In the genomic region with DNA sequence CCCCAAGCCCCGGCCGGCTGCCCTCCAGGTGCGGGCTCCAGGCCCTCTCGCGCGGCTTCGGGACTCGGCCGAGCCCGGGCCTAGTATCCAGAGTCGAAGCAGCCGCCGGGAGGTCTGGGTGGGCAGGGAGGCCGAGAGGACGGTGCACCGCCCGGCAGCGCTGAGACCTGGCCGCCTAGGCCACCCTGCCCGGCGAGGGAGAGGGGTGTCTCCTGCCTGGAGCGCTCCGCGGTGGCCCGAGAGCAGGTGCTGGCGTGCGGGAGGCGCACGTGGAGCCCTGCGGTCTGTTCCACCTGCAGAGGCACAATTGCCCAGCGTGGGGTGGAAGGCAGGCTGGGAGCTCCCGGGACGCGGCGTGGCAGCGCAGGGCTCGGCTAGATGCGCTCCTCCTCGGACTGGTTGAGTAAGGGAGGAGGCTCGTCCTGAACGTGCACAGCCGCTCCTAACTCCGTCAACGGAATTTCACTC, we compare ENCODE assay signal across 19 cellular contexts.
DNase-seq lines count a peak whose midpoint lies in the region; ATAC-seq, FAIRE-seq and TF ChIP-seq lines count a peak whose summit lies in the region.
"Had no signal": no experiment of that assay in that cellular context is flagged by ENCODE, and none has a peak within 500 bp of the region (broad histone marks: within the 10 kb centered on the region; RNA-seq: fewer than 3 reads in every experiment).

No MANE protein-coding gene starts in this region.

- H3K9ac ChIP-seq in HUES64 (ENCODE audit: low read depth, low read length): peak overlapping the region; percentile 24; the same call in 1 of the 2 replicates

- WGBS in HUES64: 91% methylated on average over 44 of the region's 44 CpGs
- WGBS in esophagus muscularis mucosa: 90% methylated on average over 29 of the region's 44 CpGs
- WGBS in small intestine, 3 donors: 89 to 97% (median 95%) methylated on average over 40 to 44 of the region's 44 CpGs

- H3K9me3 ChIP-seq in AG04450 (ENCODE audit: control insufficient read depth, insufficient read depth, low read length): no peaks in the 10 kb centered on the region; the same call in 1 of the 2 replicates
- H3K9me3 ChIP-seq in HUES64 (ENCODE audit: insufficient read depth, low read depth, low read length): no peaks in the 10 kb centered on the region
- no peaks in the 10 kb centered on the region for H3K9me3 ChIP-seq in esophagus muscularis mucosa
- H3K9me3 ChIP-seq in lower lobe of right lung: no peaks in the 10 kb centered on the region
- H3K9me3 ChIP-seq in small intestine (ENCODE audit: control insufficient read depth, low read depth): no peaks in the 10 kb centered on the region
- H3K9me3 ChIP-seq: A549, gastrocnemius medialis, upper lobe of left lung had no signal

- ATAC-seq in lower lobe of right lung: peak; percentile 15 to 18
- ATAC-seq: A549; activated naive CD8-positive, alpha-beta T cell treated with anti-CD3 and anti-CD28 coated beads, Interleukin-2, amount 50 U/mL, for 24 hours; activated T-helper 17 cell treated with anti-CD3 and anti-CD28 coated beads, Interleukin-2, amount 50 U/mL, for 72 hours; gastrocnemius medialis had no signal

- TF ChIP-seq EP300 in esophagus muscularis mucosa (IDR thresholded peaks at IDR 0.05): no peak

- H3K4me3 ChIP-seq in AG04450 (ENCODE audit: low read depth, low read length) (no peak overlapping the region), HUES64 (ENCODE audit: low read length) (no peak overlapping the region), esophagus muscularis mucosa (peak overlapping the region; percentile 1 to 55 (median 44)), lower lobe of right lung (no peak overlapping the region), small intestine (ENCODE audit: low read depth in 1 of 2, low read length in 2 of 2) (no peak overlapping the region)
- H3K4me3 ChIP-seq: A549, smooth muscle cell had no signal

- POLR2A ChIA-PET in AG04450 (lab: Yijun Ruan, JAX): interaction anchor here (0.6 kb wide), 1 partner anchor 94 kb away, joined by 3 read pairs; no protein-coding TSS in a partner anchor

- peaks cover 53% of the 10 kb centered on the region for H3K4me1 ChIP-seq in HUES64 (ENCODE audit: insufficient read depth, low read length)
- H3K4me1 ChIP-seq in esophagus muscularis mucosa: peaks cover 8 to 31% (median 26%) of the 10 kb centered on the region in 4 donors
- H3K4me1 ChIP-seq in lower lobe of right lung: peaks cover 17% of the 10 kb centered on the region
- peaks cover 0 to 4% of the 10 kb centered on the region in 2 donors for H3K4me1 ChIP-seq in small intestine (ENCODE audit: control insufficient read depth in 2 of 2, insufficient read depth in 1 of 2, low read depth in 1 of 2, low read length in 1 of 2)
- H3K4me1 ChIP-seq: A549 had no signal

- no peak for FAIRE-seq in small intestine (lab: Jason Lieb, UNC)
- FAIRE-seq: A549 had no signal

- no peak for TF ChIP-seq POLR2A in esophagus muscularis mucosa (IDR thresholded peaks at IDR 0.05; ENCODE audit: low read depth)

- no peaks in the 10 kb centered on the region for H3K36me3 ChIP-seq in HUES64 (ENCODE audit: insufficient read depth, low read length)
- H3K36me3 ChIP-seq in esophagus muscularis mucosa: peaks cover 0 to 7% (median 0%) of the 10 kb centered on the region in 4 donors
- H3K36me3 ChIP-seq in lower lobe of right lung: peaks cover 9% of the 10 kb centered on the region
- no peaks in the 10 kb centered on the region for H3K36me3 ChIP-seq in small intestine (ENCODE audit: control insufficient read depth in 2 of 2, insufficient read depth in 2 of 2, low read length in 2 of 2)
- H3K36me3 ChIP-seq: gastrocnemius medialis had no signal

- DNase-seq in AG04450 (ENCODE audit: low read depth, low spot score) (no peak), esophagus muscularis mucosa (ENCODE audit: extremely low spot score) (no peak), lower lobe of right lung (no peak), D341Med (ENCODE audit: low spot score) (no peak), small intestine (no peak), NCI-H82 treated with DMSO at 0.1 percent for 48 hours (lab: John Stamatoyannopoulos, UW; ENCODE audit: unreplicated experiment) (no peak), medulla oblongata (ENCODE audit: extremely low spot score) (no peak)
- DNase-seq: activated B cell treated with CpG ODN at 0.5 μM for 24 hours; activated naive CD8-positive, alpha-beta T cell treated with anti-CD3 and anti-CD28 coated beads, Interleukin-2, amount 50 U/mL, for 24 hours; EL; gastrocnemius medialis; NCI-H146; NCI-H226; SHP77 had no signal

- intact Hi-C loops in esophagus muscularis mucosa (cut with DNase I): no loop called here
- intact Hi-C loops in lower lobe of right lung (cut with DNase I): no loop called here

- peak overlapping the region; percentile 57 for H3K27ac ChIP-seq in AG04450 (ENCODE audit: low read depth, low read length)
- no peak overlapping the region for H3K27ac ChIP-seq in HUES64 (ENCODE audit: low read depth, low read length)
- H3K27ac ChIP-seq in esophagus muscularis mucosa (replicated peaks in 1 of 4): no peak overlapping the region
- no peak overlapping the region for H3K27ac ChIP-seq in lower lobe of right lung
- H3K27ac ChIP-seq in small intestine (ENCODE audit: low read depth in 1 of 2, low read length in 1 of 2): peak overlapping the region in 1 of 2 donors; percentile 33
- H3K27ac ChIP-seq: A549, gastrocnemius medialis had no signal

- CTCF ChIA-PET in AG04450 (lab: Charles Lee): interaction anchor here (1.5 kb wide), 1 partner anchor 131 kb away, joined by 4 read pairs; no protein-coding TSS in a partner anchor

- TF ChIP-seq CTCF in AG04450 (IDR thresholded peaks at IDR 0.05; ENCODE audit: low read depth, low read length): no peak
- no peak for TF ChIP-seq CTCF in esophagus muscularis mucosa (IDR thresholded peaks at IDR 0.05)
- TF ChIP-seq CTCF in lower lobe of right lung (IDR thresholded peaks at IDR 0.05): no peak

- H3K27me3 ChIP-seq in AG04450 (ENCODE audit: control insufficient read depth, insufficient read depth, low read length) (no peaks in the 10 kb centered on the region), HUES64 (ENCODE audit: insufficient read depth, low read length) (no peaks in the 10 kb centered on the region), esophagus muscularis mucosa (no peaks in the 10 kb centered on the region), lower lobe of right lung (ENCODE audit: low read depth) (no peaks in the 10 kb centered on the region), small intestine (ENCODE audit: control insufficient read depth in 2 of 2, insufficient read depth in 2 of 2, low read length in 2 of 2) (no peaks in the 10 kb centered on the region)
- H3K27me3 ChIP-seq: gastrocnemius medialis, upper lobe of left lung had no signal

Comparison
In these comparisons a context has a peak if more than half of its experiments do, and no peak if none do; other contexts are left out.
1. H3K4me3 ChIP-seq: peak in esophagus muscularis mucosa (4 of 4); none in AG04450 (single experiment), HUES64 (single experiment), lower lobe of right lung (single experiment) and small intestine (0 of 2).